In genomic region chr4:95510877-95511276, GRCh38 we compare ENCODE assay signal across 18 cellular contexts. TPM values are rescaled to one million over a fixed set of nuclear protein-coding genes. Genes with fewer than 3 reads are reported as not detected.
"Had no signal": no experiment of that assay in that cellular context is flagged by ENCODE, and none has a peak within 500 bp of the region (broad histone marks: within the 10 kb centered on the region; RNA-seq: fewer than 3 reads in every experiment).

No MANE protein-coding gene starts in this region.

- H3K27me3 ChIP-seq: ovary, stomach, testis had no signal

- H3K36me3 Mint-ChIP-seq: naive B cell had no signal

- H3K4me3 Mint-ChIP-seq: naive B cell had no signal

- H3K36me3 ChIP-seq: heart right ventricle, lower lobe of right lung, ovary, stomach had no signal

- H3K27ac Mint-ChIP-seq: naive B cell had no signal

- DNase-seq: activated CD4-positive, alpha-beta T cell treated with anti-CD3 and anti-CD28 coated beads for 1 hour; activated CD4-positive, alpha-beta T cell treated with anti-CD3 and anti-CD28 coated beads, Interleukin-2, amount 50 U/mL, for 4 hours; activated naive CD4-positive, alpha-beta T cell treated with anti-CD3 and anti-CD28 coated beads, Interleukin-2, amount 50 U/mL, for 16 hours; activated T-cell treated with anti-CD3 and anti-CD28 coated beads, Interleukin-2, amount 50 U/mL, for 1 hour; effector CD4-positive, alpha-beta T cell; heart right ventricle; left cardiac atrium; lower lobe of right lung; naive B cell; ovary; stimulated activated CD4-positive, alpha-beta T cell treated with anti-CD3 and anti-CD28 coated beads, Interleukin-1b, Interleukin-23, amount 100 ng/mL, for 48 hours; stomach had no signal

- H3K4me3 ChIP-seq: coronary artery, heart right ventricle, lower lobe of right lung, ovary, stomach, testis had no signal

- H3K27ac ChIP-seq: coronary artery, heart right ventricle, lower lobe of right lung, ovary, stomach, testis, VCaP had no signal

- ATAC-seq: left cardiac atrium, lower lobe of right lung, sciatic nerve had no signal

- H3K9me3 ChIP-seq: lower lobe of right lung, ovary, stomach, testis had no signal

- H3K4me1 Mint-ChIP-seq: naive B cell had no signal

RNA-seq across cellular contexts. Expression of gene UNC5C, which starts 37.9 kb away (rescaled TPM):
- total RNA-seq: mononuclear cell; T-helper 1 cell treated with Interleukin-12 subunit alpha and Interleukin-12 subunit beta and Interleukin-4 antibody, amounts not matched to agents 30 ng/mL and 1 ng/mL, for 36 hours had no signal
